ENCODE assay signal across 29 cellular contexts in the genomic region with DNA sequence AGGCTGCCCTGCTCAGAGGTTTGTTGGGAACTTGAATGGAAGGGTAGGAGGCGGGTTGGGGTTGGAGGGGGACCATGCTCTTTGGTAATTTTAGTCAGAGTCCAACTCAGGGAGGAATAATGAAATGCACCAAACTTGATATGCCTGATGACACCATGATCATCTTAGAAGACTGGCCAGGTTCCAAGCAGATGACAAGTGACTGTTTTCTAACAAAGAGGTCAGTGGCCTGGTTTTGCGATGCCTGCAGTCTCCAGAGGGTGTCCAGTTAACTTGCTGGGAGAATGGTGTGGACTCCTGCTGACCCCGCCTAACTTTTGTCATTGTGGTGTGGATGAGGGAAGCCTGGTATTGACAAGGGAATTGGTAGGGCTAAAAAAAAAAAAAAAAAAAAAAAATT. TPM values are rescaled to one million over a fixed set of nuclear protein-coding genes. Genes with fewer than 3 reads are reported as not detected.
DNase-seq lines count a peak whose midpoint lies in the region; ATAC-seq and TF ChIP-seq lines count a peak whose summit lies in the region.
"Had no signal": no experiment of that assay in that cellular context is flagged by ENCODE, and none has a peak within 500 bp of the region (broad histone marks: within the 10 kb centered on the region; RNA-seq: fewer than 3 reads in every experiment).

No MANE protein-coding gene starts in this region.

- H3K9me2 ChIP-seq in SK-N-SH, result no peaks in the 10 kb centered on the region

- peaks cover 2% of the 10 kb centered on the region for H3K27me3 Mint-ChIP-seq in neural progenitor cell (ENCODE audit: insufficient read depth, low read depth)
- peaks cover 0 to 2% (median 0%) of the 10 kb centered on the region in 3 donors for H3K27me3 Mint-ChIP-seq in immature natural killer cell (ENCODE audit: low read depth in 3 of 3)

- no peak for TF ChIP-seq CTCF in SK-N-SH (IDR thresholded peaks at IDR 0.05)
- TF ChIP-seq CTCF in neural progenitor cell (IDR thresholded peaks at IDR 0.05), result no peak

- H3K4me1 Mint-ChIP-seq in neural progenitor cell, result peaks cover 28% of the 10 kb centered on the region
- peaks cover 25 to 32% of the 10 kb centered on the region in 2 donors for H3K4me1 Mint-ChIP-seq in immature natural killer cell

- H3K4me3 Mint-ChIP-seq in neural progenitor cell (no peak overlapping the region), immature natural killer cell (no peak overlapping the region)
- H3K4me3 Mint-ChIP-seq: activated CD4-positive, alpha-beta T cell treated with anti-CD3 and anti-CD28 coated beads for 36 hours had no signal

- TF ChIP-seq POLR2A in erythroblast (IDR thresholded peaks at IDR 0.05; ENCODE audit: low read length), result no peak

- H3K4me1 ChIP-seq in HUES64 (ENCODE audit: insufficient read depth, low read length) (peaks cover 48% of the 10 kb centered on the region), SK-N-SH (ENCODE audit: control insufficient read depth in 1 of 2, insufficient read depth in 2 of 2, low read depth in 1 of 2, low read length in 1 of 2) (peaks cover 6 to 33% of the 10 kb centered on the region in 2 experiments; a peak in 3 of 4 replicates), neural progenitor cell (peaks cover 31% of the 10 kb centered on the region)

- POLR2A ChIA-PET in SK-N-SH (lab: Yijun Ruan, JAX), result no interaction called here

- H3K4me3 ChIP-seq in HUES64 (ENCODE audit: low read length), result no peak overlapping the region
- no peak overlapping the region for H3K4me3 ChIP-seq in SK-N-SH (ENCODE audit: low read depth in 2 of 2, low read length in 1 of 2)
- no peak overlapping the region for H3K4me3 ChIP-seq in neural progenitor cell
- H3K4me3 ChIP-seq: colonic mucosa, hepatocyte, ovary, PC-9, right atrium auricular region, spleen had no signal

- TF ChIP-seq EP300 in SK-N-SH (IDR thresholded peaks at IDR 0.05; ENCODE audit: borderline replicate concordance in 1 of 2, low read depth in 1 of 2, low read length in 1 of 2), result no peak

- H3K9ac ChIP-seq in HUES64 (ENCODE audit: low read depth, low read length) (no peak overlapping the region), SK-N-SH (no peak overlapping the region), neural progenitor cell (no peak overlapping the region)

- peaks cover 12% of the 10 kb centered on the region for H3K36me3 Mint-ChIP-seq in neural progenitor cell
- peaks cover 11 to 27% (median 15%) of the 10 kb centered on the region in 3 donors for H3K36me3 Mint-ChIP-seq in immature natural killer cell
- H3K36me3 Mint-ChIP-seq: activated naive CD4-positive, alpha-beta T cell treated with anti-CD3 and anti-CD28 coated beads, Interleukin-2, amount 50 U/mL, for 72 hours; natural killer cell had no signal

- H3K27me3 ChIP-seq in HUES64 (ENCODE audit: insufficient read depth, low read length) (no peaks in the 10 kb centered on the region), SK-N-SH (ENCODE audit: insufficient read depth) (no peaks in the 10 kb centered on the region), neural progenitor cell (no peaks in the 10 kb centered on the region)
- H3K27me3 ChIP-seq: colonic mucosa, hepatocyte, ovary, right atrium auricular region, spleen had no signal

- H3K27ac Mint-ChIP-seq in neural progenitor cell, result no peak overlapping the region
- peak overlapping the region in 1 of 6 donors; percentile 30 for H3K27ac Mint-ChIP-seq in immature natural killer cell
- H3K27ac Mint-ChIP-seq: activated CD4-positive, alpha-beta T cell treated with anti-CD3 and anti-CD28 coated beads for 36 hours; activated naive CD4-positive, alpha-beta T cell treated with anti-CD3 and anti-CD28 coated beads, Interleukin-2, amount 50 U/mL, for 72 hours had no signal

- DNase-seq in SK-N-SH, result peak; percentile 44
- peak; percentile 59 to 67 for DNase-seq in erythroblast (lab: John Stamatoyannopoulos, UW)
- DNase-seq in neural progenitor cell (ENCODE audit: low spot score), result no peak
- no peak for DNase-seq in NK-92 (lab: John Stamatoyannopoulos, UW; ENCODE audit: unreplicated experiment)
- no peak for DNase-seq in stimulated activated CD4-positive, alpha-beta T cell treated with anti-CD3 and anti-CD28 coated beads, Interleukin-15, amount 100 ng/mL, for 24 hours
- DNase-seq in immature natural killer cell, result no peak
- DNase-seq: activated CD4-positive, alpha-beta T cell treated with anti-CD3 and anti-CD28 coated beads for 36 hours; activated T-cell treated with anti-CD3 and anti-CD28 coated beads for 4 hours; colonic mucosa; DND-41; effector memory CD4-positive, alpha-beta T cell; Karpas-422; midbrain; natural killer cell; NCI-H1694; NCI-H2171; NCI-H510A; NK-92 treated with Interleukin-12 subunit alpha and Interleukin-12 subunit beta, amount 100 ng/mL, for 24 hours; PC-9; SHP77; spleen; stimulated activated CD4-positive, alpha-beta T cell treated with anti-CD3 and anti-CD28 coated beads, Interleukin-2, amount 100 ng/mL, for 48 hours; SW 1271 had no signal

- H3K79me2 ChIP-seq in SK-N-SH (ENCODE audit: insufficient read depth), result peaks cover 38% of the 10 kb centered on the region
- peaks cover 16% of the 10 kb centered on the region for H3K79me2 ChIP-seq in neural progenitor cell (ENCODE audit: low read depth)

- H3K4me2 ChIP-seq in SK-N-SH (no peak overlapping the region), neural progenitor cell (peak overlapping the region; percentile 27)
- H3K4me2 ChIP-seq: PC-9 had no signal

- H3K27ac ChIP-seq in HUES64 (ENCODE audit: low read depth, low read length) (0 out of 2 replicates have a peak overlapping the region, but pooled peaks have one; percentile 11), SK-N-SH (ENCODE audit: low read depth in 2 of 2, low read length in 1 of 2) (no peak overlapping the region), neural progenitor cell (no peak overlapping the region)
- H3K27ac ChIP-seq: colonic mucosa, hepatocyte, ovary, PC-9, right atrium auricular region had no signal

- peaks cover 22% of the 10 kb centered on the region for H3K36me3 ChIP-seq in HUES64 (ENCODE audit: insufficient read depth, low read length)
- peaks cover 14 to 15% of the 10 kb centered on the region in 2 experiments for H3K36me3 ChIP-seq in SK-N-SH (replicated peaks in 1 of 2; ENCODE audit: control insufficient read depth in 1 of 2, insufficient read depth in 2 of 2, low read length in 1 of 2)
- no peaks in the 10 kb centered on the region for H3K36me3 ChIP-seq in neural progenitor cell
- H3K36me3 ChIP-seq: colonic mucosa, ovary had no signal

- CTCF ChIA-PET in SK-N-SH (lab: Yijun Ruan, JAX), result interaction anchor here (0.6 to 1.1 kb wide), 3 partner anchors 11 to 108 kb away, joined by 3 read pairs; no protein-coding TSS in a partner anchor

- H3K9me3 ChIP-seq in HUES64 (ENCODE audit: insufficient read depth, low read depth, low read length), result no peaks in the 10 kb centered on the region
- H3K9me3 ChIP-seq in SK-N-SH, result no peaks in the 10 kb centered on the region
- no peaks in the 10 kb centered on the region for H3K9me3 ChIP-seq in neural progenitor cell (ENCODE audit: low read depth)
- H3K9me3 ChIP-seq: colonic mucosa, ovary, right atrium auricular region, spleen had no signal

- H3F3A ChIP-seq in SK-N-SH (replicated peaks; ENCODE audit: insufficient read depth), result no peaks in the 10 kb centered on the region
- H3F3A ChIP-seq in neural progenitor cell (ENCODE audit: low read depth), result peaks cover 11% of the 10 kb centered on the region

- no peak for TF ChIP-seq RAD21 in SK-N-SH (IDR thresholded peaks at IDR 0.05; ENCODE audit: low read length)

- H2AFZ ChIP-seq in SK-N-SH (ENCODE audit: low read depth) (no peak overlapping the region), neural progenitor cell (replicated peaks) (no peak overlapping the region)
- H2AFZ ChIP-seq: hepatocyte, PC-9 had no signal

- H4K20me1 ChIP-seq in SK-N-SH (ENCODE audit: insufficient read depth) (peaks cover 13% of the 10 kb centered on the region; the same call in 1 of the 2 replicates), neural progenitor cell (ENCODE audit: low read depth) (peaks cover 23% of the 10 kb centered on the region)

- WGBS in HUES64, result 85% methylated on average over 3 of the region's 3 CpGs
- WGBS in SK-N-SH (ENCODE audit: low lambda C conversion rate), result 90% methylated on average over 3 of the region's 3 CpGs

- H3K9me3 Mint-ChIP-seq in neural progenitor cell, result no peaks in the 10 kb centered on the region
- H3K9me3 Mint-ChIP-seq in immature natural killer cell, result no peaks in the 10 kb centered on the region
- H3K9me3 Mint-ChIP-seq: activated naive CD4-positive, alpha-beta T cell treated with anti-CD3 and anti-CD28 coated beads, Interleukin-2, amount 50 U/mL, for 72 hours; natural killer cell had no signal

- ATAC-seq in GM19395 (IDR thresholded peaks at IDR 0.05; ENCODE audit: unreplicated experiment), result no peak
- ATAC-seq: activated CD4-positive, alpha-beta T cell treated with anti-CD3 and anti-CD28 coated beads for 36 hours; activated naive CD4-positive, alpha-beta T cell treated with anti-CD3 and anti-CD28 coated beads, Interleukin-2, amount 50 U/mL, for 72 hours had no signal

TF ChIP-seq in SK-N-SH, 30 proteins besides CTCF, POLR2A, EP300 and RAD21:
- no peak for TF ChIP-seq YY1 (IDR thresholded peaks at IDR 0.05; ENCODE audit: low read depth)
- TF ChIP-seq TCF12 (IDR thresholded peaks at IDR 0.05), result peak; percentile 8; the same call in 1 of the 2 replicates

RNA-seq across cellular contexts. Expression of a gene that starts 12.4 kb away (rescaled TPM):
- polyA plus RNA-seq in HUES64 (2013, experiment 1 of 2), result 15.7 TPM
- polyA plus RNA-seq in HUES64 (2013, experiment 2 of 2), result 15.8 TPM
- polyA plus RNA-seq in SK-N-SH (2012; rRNA removed) (5.4 TPM in 2 replicates), immature natural killer cell (10 to 100 TPM; 12.5 to 19.3 (median 14.9) TPM)
- polyA plus RNA-seq in SK-N-SH (2012; cell fraction: cytosol; rRNA removed), result 5.6 and 6.6 TPM in 2 replicates
- polyA plus RNA-seq in SK-N-SH (2012; cell fraction: nucleus; rRNA removed), result 2.3 and 4.9 TPM in 2 replicates
- total RNA-seq in neural progenitor cell (ENCODE audit: low replicate concordance), result 8.0 and 8.5 TPM in 2 replicates

Comparison
In these comparisons a context has a peak if more than half of its experiments do, and no peak if none do; other contexts are left out.
1. DNase-seq: peak in SK-N-SH (single experiment) and erythroblast (2 of 2); none in neural progenitor cell (single experiment), NK-92 (single experiment), stimulated activated CD4-positive, alpha-beta T cell treated with anti-CD3 and anti-CD28 coated beads, Interleukin-15, amount 100 ng/mL, for 24 hours (single experiment) and immature natural killer cell (0 of 3).